Comparison of ENCODE assay signal across 1 cellular context in the genomic region with DNA sequence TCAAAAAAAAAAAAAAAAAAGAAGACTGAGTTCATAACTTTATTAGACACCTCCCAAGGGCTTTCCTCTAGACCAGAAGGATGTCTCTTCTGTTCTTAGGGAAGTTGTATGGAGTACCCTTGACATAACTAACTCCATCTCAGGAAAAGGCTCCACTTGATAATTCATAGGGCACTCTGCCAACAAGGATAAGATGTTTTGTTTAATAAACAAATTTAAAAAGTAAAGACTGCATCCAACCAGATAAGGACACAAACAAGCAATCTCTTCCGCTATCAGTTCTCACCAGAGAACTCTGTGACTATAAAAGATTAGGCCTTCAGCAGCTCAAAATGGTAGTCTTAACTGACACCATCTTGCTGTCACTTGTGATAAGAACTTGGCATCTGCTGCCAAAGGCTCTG.
TF ChIP-seq lines count a peak whose summit lies in the region.

No MANE protein-coding gene starts in this region.

TF ChIP-seq in K562, 482 proteins besides CTCF, POLR2A, EP300 and RAD21 (continued from another document):
- TF ChIP-seq, protein P1, sequence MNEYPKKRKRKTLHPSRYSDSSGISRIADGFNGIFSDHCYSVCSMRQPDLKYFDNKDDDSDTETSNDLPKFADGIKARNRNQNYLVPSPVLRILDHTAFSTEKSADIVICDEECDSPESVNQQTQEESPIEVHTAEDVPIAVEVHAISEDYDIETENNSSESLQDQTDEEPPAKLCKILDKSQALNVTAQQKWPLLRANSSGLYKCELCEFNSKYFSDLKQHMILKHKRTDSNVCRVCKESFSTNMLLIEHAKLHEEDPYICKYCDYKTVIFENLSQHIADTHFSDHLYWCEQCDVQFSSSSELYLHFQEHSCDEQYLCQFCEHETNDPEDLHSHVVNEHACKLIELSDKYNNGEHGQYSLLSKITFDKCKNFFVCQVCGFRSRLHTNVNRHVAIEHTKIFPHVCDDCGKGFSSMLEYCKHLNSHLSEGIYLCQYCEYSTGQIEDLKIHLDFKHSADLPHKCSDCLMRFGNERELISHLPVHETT (CRISPR knock-in tag; conservative IDR thresholded peaks at IDR 0.05 in 1 of 2, IDR thresholded peaks at IDR 0.05 in 1 of 2), result 0 out of 4 replicates have a peak, but pooled peaks of 1 of the 2 experiments have one; percentile 30
- TF ChIP-seq SAFB (IDR thresholded peaks at IDR 0.05; ENCODE audit: borderline replicate concordance, low read depth, low read length), result no peak
- TF ChIP-seq, protein P2, sequence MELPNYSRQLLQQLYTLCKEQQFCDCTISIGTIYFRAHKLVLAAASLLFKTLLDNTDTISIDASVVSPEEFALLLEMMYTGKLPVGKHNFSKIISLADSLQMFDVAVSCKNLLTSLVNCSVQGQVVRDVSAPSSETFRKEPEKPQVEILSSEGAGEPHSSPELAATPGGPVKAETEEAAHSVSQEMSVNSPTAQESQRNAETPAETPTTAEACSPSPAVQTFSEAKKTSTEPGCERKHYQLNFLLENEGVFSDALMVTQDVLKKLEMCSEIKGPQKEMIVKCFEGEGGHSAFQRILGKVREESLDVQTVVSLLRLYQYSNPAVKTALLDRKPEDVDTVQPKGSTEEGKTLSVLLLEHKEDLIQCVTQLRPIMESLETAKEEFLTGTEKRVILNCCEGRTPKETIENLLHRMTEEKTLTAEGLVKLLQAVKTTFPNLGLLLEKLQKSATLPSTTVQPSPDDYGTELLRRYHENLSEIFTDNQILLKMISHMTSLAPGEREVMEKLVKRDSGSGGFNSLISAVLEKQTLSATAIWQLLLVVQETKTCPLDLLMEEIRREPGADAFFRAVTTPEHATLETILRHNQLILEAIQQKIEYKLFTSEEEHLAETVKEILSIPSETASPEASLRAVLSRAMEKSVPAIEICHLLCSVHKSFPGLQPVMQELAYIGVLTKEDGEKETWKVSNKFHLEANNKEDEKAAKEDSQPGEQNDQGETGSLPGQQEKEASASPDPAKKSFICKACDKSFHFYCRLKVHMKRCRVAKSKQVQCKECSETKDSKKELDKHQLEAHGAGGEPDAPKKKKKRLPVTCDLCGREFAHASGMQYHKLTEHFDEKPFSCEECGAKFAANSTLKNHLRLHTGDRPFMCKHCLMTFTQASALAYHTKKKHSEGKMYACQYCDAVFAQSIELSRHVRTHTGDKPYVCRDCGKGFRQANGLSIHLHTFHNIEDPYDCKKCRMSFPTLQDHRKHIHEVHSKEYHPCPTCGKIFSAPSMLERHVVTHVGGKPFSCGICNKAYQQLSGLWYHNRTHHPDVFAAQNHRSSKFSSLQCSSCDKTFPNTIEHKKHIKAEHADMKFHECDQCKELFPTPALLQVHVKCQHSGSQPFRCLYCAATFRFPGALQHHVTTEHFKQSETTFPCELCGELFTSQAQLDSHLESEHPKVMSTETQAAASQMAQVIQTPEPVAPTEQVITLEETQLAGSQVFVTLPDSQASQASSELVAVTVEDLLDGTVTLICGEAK (IDR thresholded peaks at IDR 0.05), result peak; percentile 87
- TF ChIP-seq, protein P2 (CRISPR knock-in tag; IDR thresholded peaks at IDR 0.05), result no peak
- no peak for TF ChIP-seq XRCC3 (IDR thresholded peaks at IDR 0.05)
- no peak for TF ChIP-seq ZSCAN29 (IDR thresholded peaks at IDR 0.05)
- TF ChIP-seq, protein P3, sequence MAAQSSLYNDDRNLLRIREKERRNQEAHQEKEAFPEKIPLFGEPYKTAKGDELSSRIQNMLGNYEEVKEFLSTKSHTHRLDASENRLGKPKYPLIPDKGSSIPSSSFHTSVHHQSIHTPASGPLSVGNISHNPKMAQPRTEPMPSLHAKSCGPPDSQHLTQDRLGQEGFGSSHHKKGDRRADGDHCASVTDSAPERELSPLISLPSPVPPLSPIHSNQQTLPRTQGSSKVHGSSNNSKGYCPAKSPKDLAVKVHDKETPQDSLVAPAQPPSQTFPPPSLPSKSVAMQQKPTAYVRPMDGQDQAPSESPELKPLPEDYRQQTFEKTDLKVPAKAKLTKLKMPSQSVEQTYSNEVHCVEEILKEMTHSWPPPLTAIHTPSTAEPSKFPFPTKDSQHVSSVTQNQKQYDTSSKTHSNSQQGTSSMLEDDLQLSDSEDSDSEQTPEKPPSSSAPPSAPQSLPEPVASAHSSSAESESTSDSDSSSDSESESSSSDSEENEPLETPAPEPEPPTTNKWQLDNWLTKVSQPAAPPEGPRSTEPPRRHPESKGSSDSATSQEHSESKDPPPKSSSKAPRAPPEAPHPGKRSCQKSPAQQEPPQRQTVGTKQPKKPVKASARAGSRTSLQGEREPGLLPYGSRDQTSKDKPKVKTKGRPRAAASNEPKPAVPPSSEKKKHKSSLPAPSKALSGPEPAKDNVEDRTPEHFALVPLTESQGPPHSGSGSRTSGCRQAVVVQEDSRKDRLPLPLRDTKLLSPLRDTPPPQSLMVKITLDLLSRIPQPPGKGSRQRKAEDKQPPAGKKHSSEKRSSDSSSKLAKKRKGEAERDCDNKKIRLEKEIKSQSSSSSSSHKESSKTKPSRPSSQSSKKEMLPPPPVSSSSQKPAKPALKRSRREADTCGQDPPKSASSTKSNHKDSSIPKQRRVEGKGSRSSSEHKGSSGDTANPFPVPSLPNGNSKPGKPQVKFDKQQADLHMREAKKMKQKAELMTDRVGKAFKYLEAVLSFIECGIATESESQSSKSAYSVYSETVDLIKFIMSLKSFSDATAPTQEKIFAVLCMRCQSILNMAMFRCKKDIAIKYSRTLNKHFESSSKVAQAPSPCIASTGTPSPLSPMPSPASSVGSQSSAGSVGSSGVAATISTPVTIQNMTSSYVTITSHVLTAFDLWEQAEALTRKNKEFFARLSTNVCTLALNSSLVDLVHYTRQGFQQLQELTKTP (IDR thresholded peaks at IDR 0.05; ENCODE audit: low read depth in 1 of 2, partially characterized antibody in 2 of 2), result peak in 1 of 2 experiments; percentile 32
- TF ChIP-seq MCM7 (IDR thresholded peaks at IDR 0.05), result no peak
- TF ChIP-seq ZNF766 (CRISPR knock-in tag; conservative IDR thresholded peaks at IDR 0.05), result peak; percentile 76; the same call in 1 of the 2 replicates
- TF ChIP-seq, protein P4, sequence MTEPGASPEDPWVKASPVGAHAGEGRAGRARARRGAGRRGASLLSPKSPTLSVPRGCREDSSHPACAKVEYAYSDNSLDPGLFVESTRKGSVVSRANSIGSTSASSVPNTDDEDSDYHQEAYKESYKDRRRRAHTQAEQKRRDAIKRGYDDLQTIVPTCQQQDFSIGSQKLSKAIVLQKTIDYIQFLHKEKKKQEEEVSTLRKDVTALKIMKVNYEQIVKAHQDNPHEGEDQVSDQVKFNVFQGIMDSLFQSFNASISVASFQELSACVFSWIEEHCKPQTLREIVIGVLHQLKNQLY (CRISPR knock-in tag; conservative IDR thresholded peaks at IDR 0.05), result no peak
- TF ChIP-seq STAT5A (IDR thresholded peaks at IDR 0.05; ENCODE audit: borderline replicate concordance, low read length), result peak; percentile 24; the same call in 1 of the 2 replicates
- TF ChIP-seq, protein P5, sequence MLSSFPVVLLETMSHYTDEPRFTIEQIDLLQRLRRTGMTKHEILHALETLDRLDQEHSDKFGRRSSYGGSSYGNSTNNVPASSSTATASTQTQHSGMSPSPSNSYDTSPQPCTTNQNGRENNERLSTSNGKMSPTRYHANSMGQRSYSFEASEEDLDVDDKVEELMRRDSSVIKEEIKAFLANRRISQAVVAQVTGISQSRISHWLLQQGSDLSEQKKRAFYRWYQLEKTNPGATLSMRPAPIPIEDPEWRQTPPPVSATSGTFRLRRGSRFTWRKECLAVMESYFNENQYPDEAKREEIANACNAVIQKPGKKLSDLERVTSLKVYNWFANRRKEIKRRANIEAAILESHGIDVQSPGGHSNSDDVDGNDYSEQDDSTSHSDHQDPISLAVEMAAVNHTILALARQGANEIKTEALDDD (IDR thresholded peaks at IDR 0.05), result no peak
- no peak for TF ChIP-seq ETS2 (tag; IDR thresholded peaks at IDR 0.05; ENCODE audit: borderline replicate concordance, poor library complexity, severe bottlenecking)
- peak; percentile 35 to 37; a peak in 1 of 4 replicates for TF ChIP-seq KDM1A (IDR thresholded peaks at IDR 0.05)
- TF ChIP-seq, protein P6, sequence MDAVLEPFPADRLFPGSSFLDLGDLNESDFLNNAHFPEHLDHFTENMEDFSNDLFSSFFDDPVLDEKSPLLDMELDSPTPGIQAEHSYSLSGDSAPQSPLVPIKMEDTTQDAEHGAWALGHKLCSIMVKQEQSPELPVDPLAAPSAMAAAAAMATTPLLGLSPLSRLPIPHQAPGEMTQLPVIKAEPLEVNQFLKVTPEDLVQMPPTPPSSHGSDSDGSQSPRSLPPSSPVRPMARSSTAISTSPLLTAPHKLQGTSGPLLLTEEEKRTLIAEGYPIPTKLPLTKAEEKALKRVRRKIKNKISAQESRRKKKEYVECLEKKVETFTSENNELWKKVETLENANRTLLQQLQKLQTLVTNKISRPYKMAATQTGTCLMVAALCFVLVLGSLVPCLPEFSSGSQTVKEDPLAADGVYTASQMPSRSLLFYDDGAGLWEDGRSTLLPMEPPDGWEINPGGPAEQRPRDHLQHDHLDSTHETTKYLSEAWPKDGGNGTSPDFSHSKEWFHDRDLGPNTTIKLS (IDR thresholded peaks at IDR 0.05; ENCODE audit: borderline replicate concordance, low read depth), result no peak
- peak; percentile 61; the same call in 1 of the 2 replicates for TF ChIP-seq ZNF175 (CRISPR knock-in tag; IDR thresholded peaks at IDR 0.05; ENCODE audit: low read depth)
- TF ChIP-seq ZNF668 (CRISPR knock-in tag; IDR thresholded peaks at IDR 0.05), result no peak
- peak; percentile 91 for TF ChIP-seq ARID1B (IDR thresholded peaks at IDR 0.05)
- TF ChIP-seq, protein P7, sequence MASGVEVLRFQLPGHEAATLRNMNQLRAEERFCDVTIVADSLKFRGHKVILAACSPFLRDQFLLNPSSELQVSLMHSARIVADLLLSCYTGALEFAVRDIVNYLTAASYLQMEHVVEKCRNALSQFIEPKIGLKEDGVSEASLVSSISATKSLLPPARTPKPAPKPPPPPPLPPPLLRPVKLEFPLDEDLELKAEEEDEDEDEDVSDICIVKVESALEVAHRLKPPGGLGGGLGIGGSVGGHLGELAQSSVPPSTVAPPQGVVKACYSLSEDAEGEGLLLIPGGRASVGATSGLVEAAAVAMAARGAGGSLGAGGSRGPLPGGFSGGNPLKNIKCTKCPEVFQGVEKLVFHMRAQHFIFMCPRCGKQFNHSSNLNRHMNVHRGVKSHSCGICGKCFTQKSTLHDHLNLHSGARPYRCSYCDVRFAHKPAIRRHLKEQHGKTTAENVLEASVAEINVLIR (CRISPR knock-in tag; IDR thresholded peaks at IDR 0.05), result peak; percentile 20; the same call in 1 of the 2 replicates
- no peak for TF ChIP-seq TAF9B (IDR thresholded peaks at IDR 0.05; ENCODE audit: partially characterized antibody)
- peak; percentile 39; the same call in 1 of the 2 replicates for TF ChIP-seq PYGO2 (tag; IDR thresholded peaks at IDR 0.05)
TF ChIP-seq in K562: peak in this region for 55.
